ENCODE assay signal across 9 cellular contexts in genomic region chr3:134378384-134378783, GRCh38. TPM values are rescaled to one million over a fixed set of nuclear protein-coding genes. Genes with fewer than 3 reads are reported as not detected.
DNase-seq lines count a peak whose midpoint lies in the region; ATAC-seq and TF ChIP-seq lines count a peak whose summit lies in the region.
"Had no signal": no experiment of that assay in that cellular context is flagged by ENCODE, and none has a peak within 500 bp of the region (broad histone marks: within the 10 kb centered on the region; RNA-seq: fewer than 3 reads in every experiment).

No MANE protein-coding gene starts in this region.

- no peak overlapping the region for H3K9ac ChIP-seq in PC-3 (ENCODE audit: low read length)

- H3K36me3 ChIP-seq in PC-3 (ENCODE audit: low read depth, low read length): no peaks in the 10 kb centered on the region
- H3K36me3 ChIP-seq in esophagus squamous epithelium: no peaks in the 10 kb centered on the region

- no peak for TF ChIP-seq POLR2A in esophagus squamous epithelium (IDR thresholded peaks at IDR 0.05)

- H4K20me1 ChIP-seq in PC-3 (ENCODE audit: low read length): peaks cover 2% of the 10 kb centered on the region; the same call in 1 of the 2 replicates

- no peaks in the 10 kb centered on the region for H3K9me3 ChIP-seq in PC-3 (ENCODE audit: low read length)
- H3K9me3 ChIP-seq in esophagus squamous epithelium: no peaks in the 10 kb centered on the region

- peak overlapping the region; percentile 32 for H3K27ac ChIP-seq in PC-3 (ENCODE audit: low read length)
- H3K27ac ChIP-seq in esophagus squamous epithelium: peak overlapping the region in 2 of 4 donors; percentile 0 to 21
- H3K27ac ChIP-seq: epithelial cell of prostate had no signal

- peaks cover 10% of the 10 kb centered on the region for H3K79me2 ChIP-seq in PC-3 (ENCODE audit: low read length)

- H3K4me2 ChIP-seq in PC-3 (ENCODE audit: low read length): no peak overlapping the region

- no peaks in the 10 kb centered on the region for H3F3A ChIP-seq in PC-3 (ENCODE audit: low read length, unreplicated experiment)

- POLR2A ChIA-PET in PC-3 (lab: Charles Lee; ENCODE audit: unreplicated experiment): no interaction called here

- H3K4me1 ChIP-seq in PC-3 (ENCODE audit: insufficient read depth, low read length) (peaks cover 53% of the 10 kb centered on the region), esophagus squamous epithelium (peaks cover 26 to 79% (median 37%) of the 10 kb centered on the region in 3 donors)

- H3K4me3 ChIP-seq in PC-3 (ENCODE audit: low read length): no peak overlapping the region
- no peak overlapping the region for H3K4me3 ChIP-seq in esophagus squamous epithelium

- no TSS peak for BruUV-seq in PC-3 (replicated peaks; lab: Mats Ljungman, UMichigan)

- in situ Hi-C loops in GM13977 (cut with MboI; ENCODE audit: low pct_unique_long_range_greater_than_20kb, low sequenced_read_pairs, unreplicated experiment): no loop called here

- DNase-seq in GM13977 (ENCODE audit: low spot score): peak; percentile 67
- peak; percentile 35 for DNase-seq in PC-3
- DNase-seq in esophagus squamous epithelium (lab: John Stamatoyannopoulos, UW): no peak
- peak; percentile 57 for DNase-seq in pons (ENCODE audit: low spot score)
- DNase-seq in NCI-H187 (lab: John Stamatoyannopoulos, UW): no peak
- DNase-seq in AG08395 (ENCODE audit: low spot score): no peak
- DNase-seq in NCI-H2196 treated with DMSO at 0.1 percent for 48 hours (lab: John Stamatoyannopoulos, UW; ENCODE audit: unreplicated experiment): no peak

- no peaks in the 10 kb centered on the region for H3K9me2 ChIP-seq in PC-3 (replicated peaks; ENCODE audit: low read length)

- H2AFZ ChIP-seq in PC-3 (ENCODE audit: low read length): no peak overlapping the region

- TF ChIP-seq CTCF in GM13977 (IDR thresholded peaks at IDR 0.05; ENCODE audit: extremely low read depth, insufficient read depth, missing control alignments) (peak; percentile 59), PC-3 (conservative IDR thresholded peaks at IDR 0.05; ENCODE audit: low read depth, low read length) (peak; percentile 56), esophagus squamous epithelium (IDR thresholded peaks at IDR 0.05) (peak in 4 of 6 experiments; percentile 6 to 35 (median 32))

- no peaks in the 10 kb centered on the region for H3K27me3 ChIP-seq in PC-3 (ENCODE audit: low read length)
- H3K27me3 ChIP-seq in esophagus squamous epithelium: peaks cover 0 to 17% (median 0%) of the 10 kb centered on the region in 4 donors

- intact Hi-C loops in PC-3 (cut with micrococcal nuclease) (loop anchor here (1.0 kb wide), 1 partner anchor 70 kb away; no protein-coding TSS in a partner anchor), esophagus squamous epithelium (cut with DNase I) (loop anchor here (5.0 kb wide), 1 partner anchor 94 kb away; no protein-coding TSS in a partner anchor)

- no peak for ATAC-seq in PC-3
- ATAC-seq in HG03135 (IDR thresholded peaks at IDR 0.05; ENCODE audit: unreplicated experiment): no peak

- CTCF ChIA-PET in PC-3 (lab: Charles Lee): interaction anchor here (0.5 kb wide), 1 partner anchor 111 kb away, joined by 8 read pairs; no protein-coding TSS in a partner anchor

RNA-seq across cellular contexts. Expression of gene AMOTL2, which starts 4.1 kb away (rescaled TPM):
- total RNA-seq in PC-3 (2014; rRNA removed) (96.0 and 124 TPM in 2 replicates), esophagus squamous epithelium (10 to 100 TPM; 54.5 to 99.0 (median 59.1) TPM)

Comparison
In these comparisons a context has a peak if more than half of its experiments do, and no peak if none do; other contexts are left out.
1. DNase-seq: peak in GM13977 (single experiment), PC-3 (single experiment) and pons (single experiment); none in esophagus squamous epithelium (single experiment), NCI-H187 (0 of 2), AG08395 (single experiment) and NCI-H2196 treated with DMSO at 0.1 percent for 48 hours (single experiment).
2. Peak in every context shown above with its lines, with median percentiles within 50 percentile points of each other: CTCF ChIP-seq.